In genomic region chr2:135985826-135986393, GRCh38 we compare ENCODE assay signal across 7 cellular contexts. TPM values are rescaled to one million over a fixed set of nuclear protein-coding genes. Genes with fewer than 3 reads are reported as not detected.
DNase-seq lines count a peak whose midpoint lies in the region; ATAC-seq and TF ChIP-seq lines count a peak whose summit lies in the region.

No MANE protein-coding gene starts in this region.

- H3K4me1 ChIP-seq in breast epithelium = peaks cover 0 to 9% of the 10 kb centered on the region in 2 donors

- peak overlapping the region; percentile 98 to 99 for H3K27ac ChIP-seq in breast epithelium

- H3K27me3 Mint-ChIP-seq in T-cell (no peaks in the 10 kb centered on the region), memory B cell (no peaks in the 10 kb centered on the region)

- no peaks in the 10 kb centered on the region for H3K36me3 ChIP-seq in breast epithelium

- ATAC-seq in GM19324 (IDR thresholded peaks at IDR 0.05; ENCODE audit: low FRiP score, unreplicated experiment) (peak; percentile 52), HG03159 (IDR thresholded peaks at IDR 0.05; ENCODE audit: unreplicated experiment) (peak; percentile 37), T-cell (replicated peaks in 1 of 4) (peak; percentile 62 to 80 (median 64)), memory B cell (ENCODE audit: low read depth) (peak; percentile 62)

- H3K9me3 ChIP-seq in breast epithelium = no peaks in the 10 kb centered on the region

- peak overlapping the region; percentile 91 to 97 (median 92) for H3K4me3 Mint-ChIP-seq in T-cell
- H3K4me3 Mint-ChIP-seq in memory B cell = peak overlapping the region; percentile 98

- H3K9me3 Mint-ChIP-seq in T-cell (no peaks in the 10 kb centered on the region), memory B cell (no peaks in the 10 kb centered on the region)

- peak in 26 of 34 experiments; percentile 31 to 77 (median 58) for DNase-seq in T-cell
- DNase-seq in breast epithelium (ENCODE audit: low spot score in 2 of 2) = no peak
- DNase-seq in memory B cell (ENCODE audit: low spot score in 2 of 2) = no peak
- peak; percentile 67 to 83 for DNase-seq in stimulated activated CD8-positive, alpha-beta memory T cell treated with anti-CD3 and anti-CD28 coated beads, Interleukin-7, amount 100 ng/mL, for 48 hours (ENCODE audit: extremely low read depth in 1 of 2, low read depth in 1 of 2)
- no peak for DNase-seq in NCI-H2227 treated with DMSO at 0.1 percent for 48 hours (lab: John Stamatoyannopoulos, UW)

- H3K27ac Mint-ChIP-seq in T-cell (peak overlapping the region; percentile 99), memory B cell (peak overlapping the region; percentile 94)

- TF ChIP-seq POLR2A in breast epithelium (IDR thresholded peaks at IDR 0.05) = no peak

- CTCF ChIA-PET in T-cell (lab: Charles Lee) = interaction anchor here in 1 of 2 donors (0.5 to 2.7 kb wide), 6 partner anchors 37 to 398 kb away, joined by 3 to 9 read pairs (median 4); no protein-coding TSS in a partner anchor

- H3K4me3 ChIP-seq in breast epithelium = peak overlapping the region; percentile 70 to 97 (median 96)

- POLR2A ChIA-PET in T-cell (lab: Charles Lee) = interaction anchor here (0.5 to 1.4 kb wide), 11 partner anchors 58 to 398 kb away, joined by 3 to 12 read pairs (median 4); no protein-coding TSS in a partner anchor

- no peaks in the 10 kb centered on the region for H3K27me3 ChIP-seq in breast epithelium

- H3K4me1 Mint-ChIP-seq in T-cell = peaks cover 41 to 44% (median 42%) of the 10 kb centered on the region in 3 donors
- peaks cover 18% of the 10 kb centered on the region for H3K4me1 Mint-ChIP-seq in memory B cell

- H3K36me3 Mint-ChIP-seq in T-cell (peaks cover 14% of the 10 kb centered on the region), memory B cell (peaks cover 2% of the 10 kb centered on the region)

- TF ChIP-seq CTCF in breast epithelium (IDR thresholded peaks at IDR 0.05) = no peak

- intact Hi-C loops in breast epithelium (cut with DNase I; ENCODE audit: low total_unique reads) = no loop called here

RNA-seq across cellular contexts. Expression of gene DARS1, which starts 0.5 kb away (rescaled TPM):
- total RNA-seq in T-cell = 10 to 100 TPM; 48.2 to 77.4 (median 69.4) TPM
- total RNA-seq in breast epithelium = 100 to 1,000 TPM in 1 of 3 donors, 10 to 100 TPM in 2; 76.4 to 117 (median 86.7) TPM

Comparison
In these comparisons a context has a peak if more than half of its experiments do, and no peak if none do; other contexts are left out.
1. DNase-seq: peak in T-cell (26 of 34) and stimulated activated CD8-positive, alpha-beta memory T cell treated with anti-CD3 and anti-CD28 coated beads, Interleukin-7, amount 100 ng/mL, for 48 hours (2 of 2); none in breast epithelium (0 of 2), memory B cell (0 of 2) and NCI-H2227 treated with DMSO at 0.1 percent for 48 hours (single experiment).
2. Peak in every context shown above with its lines, with median percentiles within 50 percentile points of each other: ATAC-seq.